10 cellular contexts compared by ENCODE assay signal in the genomic region with DNA sequence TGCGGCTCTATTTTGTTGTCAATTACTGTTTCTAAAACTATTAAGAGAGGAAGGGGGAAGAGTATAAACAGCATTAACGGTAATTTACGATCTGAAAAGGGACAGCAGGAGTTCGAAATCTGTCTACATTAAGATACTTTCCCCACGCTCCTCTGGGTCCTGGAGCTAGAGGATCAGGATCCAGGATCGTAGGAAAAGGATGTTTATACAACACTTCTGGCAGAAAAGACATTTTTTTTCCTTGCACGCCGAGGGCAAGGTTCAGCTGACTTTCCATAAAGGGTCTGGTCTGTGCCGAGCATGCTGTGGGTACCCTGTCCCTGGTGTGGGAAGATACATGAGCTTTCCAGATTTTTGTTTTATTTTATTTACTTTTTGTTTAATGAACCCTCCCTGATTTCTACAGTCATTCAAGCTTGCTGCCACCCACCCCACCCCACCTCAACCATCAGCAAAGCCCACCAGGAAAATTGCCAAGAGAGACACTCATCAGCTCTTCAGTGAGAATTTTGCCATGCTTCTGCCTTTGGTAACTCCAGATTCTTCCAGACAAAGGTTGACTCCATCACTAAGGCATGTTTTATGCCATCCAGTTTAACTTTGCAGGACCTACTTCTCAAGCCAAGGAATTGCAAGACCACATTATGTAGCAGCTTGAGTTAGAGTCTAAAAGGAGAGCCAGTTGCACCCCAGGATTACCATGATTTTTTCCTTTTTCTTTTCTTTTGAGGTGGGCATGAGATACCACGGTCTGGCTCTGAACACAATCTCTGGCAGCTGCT.
DNase-seq lines count a peak whose midpoint lies in the region; ATAC-seq and TF ChIP-seq lines count a peak whose summit lies in the region.
"Had no signal": no experiment of that assay in that cellular context is flagged by ENCODE, and none has a peak within 500 bp of the region (broad histone marks: within the 10 kb centered on the region; RNA-seq: fewer than 3 reads in every experiment).

No MANE protein-coding gene starts in this region.

- ATAC-seq in GM23338 (no peak), HG03439 (IDR thresholded peaks at IDR 0.05; ENCODE audit: unreplicated experiment) (no peak)

- H3K27me3 ChIP-seq in GM23338 (ENCODE audit: insufficient read depth): no peaks in the 10 kb centered on the region
- no peaks in the 10 kb centered on the region for H3K27me3 ChIP-seq in adipocyte (replicated peaks; ENCODE audit: control insufficient read depth, insufficient read depth, low read length)
- H3K27me3 ChIP-seq: SJCRH30 had no signal

- H3F3A ChIP-seq in GM23338 (replicated peaks; ENCODE audit: low read depth): no peaks in the 10 kb centered on the region

- H3K9me2 ChIP-seq in GM23338 (ENCODE audit: insufficient read depth): no peaks in the 10 kb centered on the region

- H3K4me3 Mint-ChIP-seq in GM23338 (no peak overlapping the region), CD14-positive monocyte (no peak overlapping the region)

- H3K36me3 Mint-ChIP-seq in GM23338 (ENCODE audit: low read depth): no peaks in the 10 kb centered on the region
- no peaks in the 10 kb centered on the region for H3K36me3 Mint-ChIP-seq in CD14-positive monocyte

- DNase-seq in AG08396 (ENCODE audit: low spot score) (peak; percentile 23), GM23338 (ENCODE audit: low spot score) (no peak), adipocyte (ENCODE audit: low read depth) (peak; percentile 50), lung microvascular endothelial cell (ENCODE audit: low read depth in 2 of 2) (peak; percentile 61 to 92), CD14-positive monocyte (ENCODE audit: low spot score) (no peak), NCI-H345 (lab: John Stamatoyannopoulos, UW) (no peak), HUDEP-2 (lab: John Stamatoyannopoulos, UW; ENCODE audit: unreplicated experiment in 76 of 76) (no peak)
- DNase-seq: activated CD4-positive, alpha-beta T cell treated with anti-CD3 and anti-CD28 coated beads for 1 hour had no signal

- peaks cover 18% of the 10 kb centered on the region for H3K4me1 ChIP-seq in GM23338 (ENCODE audit: insufficient read depth)
- H3K4me1 ChIP-seq in adipocyte (ENCODE audit: control insufficient read depth, insufficient read depth, low read length): peaks cover 17% of the 10 kb centered on the region
- H3K4me1 ChIP-seq: SJCRH30 had no signal

- intact Hi-C loops in CD14-positive monocyte (cut with micrococcal nuclease): no loop called here

- no peak overlapping the region for H3K4me2 ChIP-seq in GM23338

- H3K36me3 ChIP-seq in GM23338 (ENCODE audit: insufficient read depth): no peaks in the 10 kb centered on the region
- no peaks in the 10 kb centered on the region for H3K36me3 ChIP-seq in adipocyte (ENCODE audit: control insufficient read depth, insufficient read depth, low read length, severe bottlenecking)
- H3K36me3 ChIP-seq: SJCRH30 had no signal

- H3K9ac ChIP-seq in adipocyte (ENCODE audit: low read length): peak overlapping the region; percentile 56

- TF ChIP-seq CTCF in GM23338 (conservative IDR thresholded peaks at IDR 0.05; ENCODE audit: low read depth in 2 of 2): no peak
- TF ChIP-seq CTCF in CD14-positive monocyte (IDR thresholded peaks at IDR 0.05): no peak

- H3K4me1 Mint-ChIP-seq in GM23338 (peaks cover 19% of the 10 kb centered on the region; the same call in 2 of the 3 replicates), CD14-positive monocyte (peaks cover 2% of the 10 kb centered on the region)

- H3K27me3 Mint-ChIP-seq in GM23338 (ENCODE audit: insufficient read depth, low read depth, poor library complexity) (no peaks in the 10 kb centered on the region), CD14-positive monocyte (ENCODE audit: low read depth in 3 of 3) (peaks cover 0 to 2% (median 0%) of the 10 kb centered on the region in 3 donors)

- no peaks in the 10 kb centered on the region for H3K79me2 ChIP-seq in GM23338 (replicated peaks; ENCODE audit: insufficient read depth)

- no peaks in the 10 kb centered on the region for H3K9me3 Mint-ChIP-seq in GM23338
- peaks cover 0 to 2% (median 0%) of the 10 kb centered on the region in 7 donors for H3K9me3 Mint-ChIP-seq in CD14-positive monocyte

- H3K4me3 ChIP-seq in GM23338 (no peak overlapping the region), adipocyte (ENCODE audit: low read length) (peak overlapping the region; percentile 53)
- H3K4me3 ChIP-seq: SJCRH30 had no signal

- peak overlapping the region; percentile 72; the same call in 1 of the 2 replicates for H2AFZ ChIP-seq in GM23338

- no peak overlapping the region for H3K27ac Mint-ChIP-seq in GM23338
- no peak overlapping the region for H3K27ac Mint-ChIP-seq in CD14-positive monocyte

- H3K27ac ChIP-seq in GM23338 (ENCODE audit: low read depth): no peak overlapping the region
- H3K27ac ChIP-seq: SJCRH30 had no signal

- H4K20me1 ChIP-seq in GM23338 (replicated peaks; ENCODE audit: insufficient read depth): no peaks in the 10 kb centered on the region

- H3K9me3 ChIP-seq in adipocyte (ENCODE audit: control insufficient read depth, low read length): peaks cover 41% of the 10 kb centered on the region
- H3K9me3 ChIP-seq: SJCRH30 had no signal

TF ChIP-seq in GM23338, 12 proteins besides CTCF, POLR2A, EP300 and RAD21 (continues in another document):
- no peak for TF ChIP-seq STAT1 (IDR thresholded peaks at IDR 0.05; ENCODE audit: unreplicated experiment)
- no peak for TF ChIP-seq JUNB (IDR thresholded peaks at IDR 0.05; ENCODE audit: unreplicated experiment)
- TF ChIP-seq, protein P1, sequence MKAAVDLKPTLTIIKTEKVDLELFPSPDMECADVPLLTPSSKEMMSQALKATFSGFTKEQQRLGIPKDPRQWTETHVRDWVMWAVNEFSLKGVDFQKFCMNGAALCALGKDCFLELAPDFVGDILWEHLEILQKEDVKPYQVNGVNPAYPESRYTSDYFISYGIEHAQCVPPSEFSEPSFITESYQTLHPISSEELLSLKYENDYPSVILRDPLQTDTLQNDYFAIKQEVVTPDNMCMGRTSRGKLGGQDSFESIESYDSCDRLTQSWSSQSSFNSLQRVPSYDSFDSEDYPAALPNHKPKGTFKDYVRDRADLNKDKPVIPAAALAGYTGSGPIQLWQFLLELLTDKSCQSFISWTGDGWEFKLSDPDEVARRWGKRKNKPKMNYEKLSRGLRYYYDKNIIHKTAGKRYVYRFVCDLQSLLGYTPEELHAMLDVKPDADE (IDR thresholded peaks at IDR 0.05): no peak
- no peak for TF ChIP-seq EZH2phosphoT487 (IDR thresholded peaks at IDR 0.05; ENCODE audit: unreplicated experiment)
- no peak for TF ChIP-seq CREB1 (CRISPR knock-in tag; IDR thresholded peaks at IDR 0.05; ENCODE audit: low read depth)
- no peak for TF ChIP-seq ZNF331 (CRISPR knock-in tag; IDR thresholded peaks at IDR 0.05; ENCODE audit: low read depth)
- TF ChIP-seq, protein P2, sequence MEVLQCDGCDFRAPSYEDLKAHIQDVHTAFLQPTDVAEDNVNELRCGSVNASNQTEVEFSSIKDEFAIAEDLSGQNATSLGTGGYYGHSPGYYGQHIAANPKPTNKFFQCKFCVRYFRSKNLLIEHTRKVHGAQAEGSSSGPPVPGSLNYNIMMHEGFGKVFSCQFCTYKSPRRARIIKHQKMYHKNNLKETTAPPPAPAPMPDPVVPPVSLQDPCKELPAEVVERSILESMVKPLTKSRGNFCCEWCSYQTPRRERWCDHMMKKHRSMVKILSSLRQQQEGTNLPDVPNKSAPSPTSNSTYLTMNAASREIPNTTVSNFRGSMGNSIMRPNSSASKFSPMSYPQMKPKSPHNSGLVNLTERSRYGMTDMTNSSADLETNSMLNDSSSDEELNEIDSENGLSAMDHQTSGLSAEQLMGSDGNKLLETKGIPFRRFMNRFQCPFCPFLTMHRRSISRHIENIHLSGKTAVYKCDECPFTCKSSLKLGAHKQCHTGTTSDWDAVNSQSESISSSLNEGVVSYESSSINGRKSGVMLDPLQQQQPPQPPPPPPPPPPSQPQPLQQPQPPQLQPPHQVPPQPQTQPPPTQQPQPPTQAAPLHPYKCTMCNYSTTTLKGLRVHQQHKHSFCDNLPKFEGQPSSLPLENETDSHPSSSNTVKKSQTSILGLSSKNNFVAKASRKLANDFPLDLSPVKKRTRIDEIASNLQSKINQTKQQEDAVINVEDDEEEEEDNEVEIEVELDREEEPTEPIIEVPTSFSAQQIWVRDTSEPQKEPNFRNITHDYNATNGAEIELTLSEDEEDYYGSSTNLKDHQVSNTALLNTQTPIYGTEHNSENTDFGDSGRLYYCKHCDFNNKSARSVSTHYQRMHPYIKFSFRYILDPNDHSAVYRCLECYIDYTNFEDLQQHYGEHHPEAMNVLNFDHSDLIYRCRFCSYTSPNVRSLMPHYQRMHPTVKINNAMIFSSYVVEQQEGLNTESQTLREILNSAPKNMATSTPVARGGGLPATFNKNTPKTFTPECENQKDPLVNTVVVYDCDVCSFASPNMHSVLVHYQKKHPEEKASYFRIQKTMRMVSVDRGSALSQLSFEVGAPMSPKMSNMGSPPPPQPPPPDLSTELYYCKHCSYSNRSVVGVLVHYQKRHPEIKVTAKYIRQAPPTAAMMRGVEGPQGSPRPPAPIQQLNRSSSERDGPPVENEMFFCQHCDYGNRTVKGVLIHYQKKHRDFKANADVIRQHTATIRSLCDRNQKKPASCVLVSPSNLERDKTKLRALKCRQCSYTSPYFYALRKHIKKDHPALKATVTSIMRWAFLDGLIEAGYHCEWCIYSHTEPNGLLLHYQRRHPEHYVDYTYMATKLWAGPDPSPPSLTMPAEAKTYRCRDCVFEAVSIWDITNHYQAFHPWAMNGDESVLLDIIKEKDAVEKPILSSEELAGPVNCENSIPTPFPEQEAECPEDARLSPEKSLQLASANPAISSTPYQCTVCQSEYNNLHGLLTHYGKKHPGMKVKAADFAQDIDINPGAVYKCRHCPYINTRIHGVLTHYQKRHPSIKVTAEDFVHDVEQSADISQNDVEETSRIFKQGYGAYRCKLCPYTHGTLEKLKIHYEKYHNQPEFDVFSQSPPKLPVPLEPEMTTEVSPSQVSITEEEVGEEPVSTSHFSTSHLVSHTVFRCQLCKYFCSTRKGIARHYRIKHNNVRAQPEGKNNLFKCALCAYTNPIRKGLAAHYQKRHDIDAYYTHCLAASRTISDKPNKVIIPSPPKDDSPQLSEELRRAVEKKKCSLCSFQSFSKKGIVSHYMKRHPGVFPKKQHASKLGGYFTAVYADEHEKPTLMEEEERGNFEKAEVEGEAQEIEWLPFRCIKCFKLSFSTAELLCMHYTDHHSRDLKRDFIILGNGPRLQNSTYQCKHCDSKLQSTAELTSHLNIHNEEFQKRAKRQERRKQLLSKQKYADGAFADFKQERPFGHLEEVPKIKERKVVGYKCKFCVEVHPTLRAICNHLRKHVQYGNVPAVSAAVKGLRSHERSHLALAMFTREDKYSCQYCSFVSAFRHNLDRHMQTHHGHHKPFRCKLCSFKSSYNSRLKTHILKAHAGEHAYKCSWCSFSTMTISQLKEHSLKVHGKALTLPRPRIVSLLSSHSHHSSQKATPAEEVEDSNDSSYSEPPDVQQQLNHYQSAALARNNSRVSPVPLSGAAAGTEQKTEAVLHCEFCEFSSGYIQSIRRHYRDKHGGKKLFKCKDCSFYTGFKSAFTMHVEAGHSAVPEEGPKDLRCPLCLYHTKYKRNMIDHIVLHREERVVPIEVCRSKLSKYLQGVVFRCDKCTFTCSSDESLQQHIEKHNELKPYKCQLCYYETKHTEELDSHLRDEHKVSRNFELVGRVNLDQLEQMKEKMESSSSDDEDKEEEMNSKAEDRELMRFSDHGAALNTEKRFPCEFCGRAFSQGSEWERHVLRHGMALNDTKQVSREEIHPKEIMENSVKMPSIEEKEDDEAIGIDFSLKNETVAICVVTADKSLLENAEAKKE (CRISPR knock-in tag; IDR thresholded peaks at IDR 0.05): no peak

Comparison
In these comparisons a context has a peak if more than half of its experiments do, and no peak if none do; other contexts are left out.
1. DNase-seq: peak in AG08396 (single experiment), adipocyte (single experiment) and lung microvascular endothelial cell (2 of 2); none in GM23338 (single experiment), CD14-positive monocyte (single experiment), NCI-H345 (single experiment) and HUDEP-2 (0 of 76).